In the genomic region with DNA sequence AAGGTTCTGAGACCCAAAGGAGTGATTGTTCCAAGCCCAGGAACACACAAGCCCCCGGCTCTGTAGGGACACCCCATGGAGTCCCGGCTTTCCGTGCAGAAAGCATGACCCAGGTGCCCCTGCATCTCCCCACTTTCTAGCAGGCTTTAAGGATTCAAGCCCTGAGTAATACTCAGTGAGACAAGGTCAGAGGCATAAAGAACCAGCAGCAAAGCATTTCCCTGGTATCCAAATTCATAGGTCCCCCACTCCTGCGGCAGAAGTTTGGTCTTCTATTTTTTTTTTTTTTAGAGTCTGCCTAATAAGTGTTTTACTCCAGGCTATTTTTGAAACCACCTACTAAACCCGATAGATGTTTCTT, we compare ENCODE assay signal across 13 cellular contexts. TPM values are rescaled to one million over a fixed set of nuclear protein-coding genes. Genes with fewer than 3 reads are reported as not detected.
DNase-seq lines count a peak whose midpoint lies in the region; ATAC-seq and TF ChIP-seq lines count a peak whose summit lies in the region.
"Had no signal": no experiment of that assay in that cellular context is flagged by ENCODE, and none has a peak within 500 bp of the region (broad histone marks: within the 10 kb centered on the region; RNA-seq: fewer than 3 reads in every experiment).

No MANE protein-coding gene starts in this region.

- H3K36me3 ChIP-seq in psoas muscle (ENCODE audit: insufficient read depth in 1 of 2, low read depth in 1 of 2), result no peaks in the 10 kb centered on the region

- no peaks in the 10 kb centered on the region for H3K27me3 ChIP-seq in AG04450 (ENCODE audit: control insufficient read depth, insufficient read depth, low read length)
- H3K27me3 ChIP-seq in psoas muscle (ENCODE audit: insufficient read depth in 3 of 3, low read length in 2 of 3), result no peaks in the 10 kb centered on the region

- H3K27ac ChIP-seq in AG04450 (ENCODE audit: low read depth, low read length) (no peak overlapping the region), psoas muscle (no peak overlapping the region)

- ATAC-seq in activated naive CD8-positive, alpha-beta T cell treated with anti-CD3 and anti-CD28 coated beads, Interleukin-2, amount 10 ng/mL, durations not matched to agents 7 days and 5 days (ENCODE audit: low read depth), result no peak
- peak; percentile 2 to 8 for ATAC-seq in left cardiac atrium
- ATAC-seq in psoas muscle, result no peak
- no peak for ATAC-seq in GM18511 (IDR thresholded peaks at IDR 0.05; ENCODE audit: unreplicated experiment)
- ATAC-seq: Panc1 had no signal

- H3K9me3 ChIP-seq in AG04450 (ENCODE audit: control insufficient read depth, insufficient read depth, low read length) (no peaks in the 10 kb centered on the region; the same call in 1 of the 2 replicates), psoas muscle (no peaks in the 10 kb centered on the region)

- no peaks in the 10 kb centered on the region for H3K27me3 Mint-ChIP-seq in activated naive CD8-positive, alpha-beta T cell treated with anti-CD3 and anti-CD28 coated beads, Interleukin-2, amount 10 ng/mL, durations not matched to agents 7 days and 5 days
- H3K27me3 Mint-ChIP-seq: activated B cell treated with CpG ODN at 0.5 μM for 24 hours had no signal

- H3K36me3 Mint-ChIP-seq in activated naive CD8-positive, alpha-beta T cell treated with anti-CD3 and anti-CD28 coated beads, Interleukin-2, amount 10 ng/mL, durations not matched to agents 7 days and 5 days, result peaks cover 8% of the 10 kb centered on the region

- peaks cover 31% of the 10 kb centered on the region for H3K4me1 Mint-ChIP-seq in activated naive CD8-positive, alpha-beta T cell treated with anti-CD3 and anti-CD28 coated beads, Interleukin-2, amount 10 ng/mL, durations not matched to agents 7 days and 5 days

- DNase-seq in AG04450 (ENCODE audit: low read depth, low spot score), result no peak
- DNase-seq in activated naive CD8-positive, alpha-beta T cell treated with anti-CD3 and anti-CD28 coated beads, Interleukin-2, amount 10 ng/mL, durations not matched to agents 7 days and 5 days, result no peak
- DNase-seq in left cardiac atrium, result no peak
- no peak for DNase-seq in psoas muscle
- DNase-seq in HEK293T (ENCODE audit: extremely low spot score), result no peak
- DNase-seq in OCI-M1 (lab: John Stamatoyannopoulos, UW), result no peak
- no peak for DNase-seq in middle frontal gyrus (ENCODE audit: extremely low spot score, low spot score)
- DNase-seq: activated B cell treated with CpG ODN at 0.5 μM for 24 hours, activated gamma-delta T cell, NCI-H2171 had no signal

- TF ChIP-seq CTCF in AG04450 (IDR thresholded peaks at IDR 0.05; ENCODE audit: low read depth, low read length) (no peak), psoas muscle (IDR thresholded peaks at IDR 0.05) (no peak)

- H3K4me1 ChIP-seq in psoas muscle, result peaks cover 55% of the 10 kb centered on the region

- peak overlapping the region; percentile 46; the same call in 1 of the 2 replicates for H3K4me3 ChIP-seq in AG04450 (ENCODE audit: low read depth, low read length)
- peak overlapping the region; percentile 12 for H3K4me3 ChIP-seq in psoas muscle

- intact Hi-C loops in left cardiac atrium (cut with DNase I), result no loop called here
- intact Hi-C loops in psoas muscle (cut with DNase I), result no loop called here

- 31 to 56% (median 53%) methylated on average over 5 of the region's 5 CpGs for WGBS in psoas muscle, 3 donors

- peak overlapping the region; percentile 16 for H3K27ac Mint-ChIP-seq in activated naive CD8-positive, alpha-beta T cell treated with anti-CD3 and anti-CD28 coated beads, Interleukin-2, amount 10 ng/mL, durations not matched to agents 7 days and 5 days
- H3K27ac Mint-ChIP-seq: activated B cell treated with CpG ODN at 0.5 μM for 24 hours had no signal

- POLR2A ChIA-PET in AG04450 (lab: Yijun Ruan, JAX), result no interaction called here
- POLR2A ChIA-PET in activated naive CD8-positive, alpha-beta T cell treated with anti-CD3 and anti-CD28 coated beads, Interleukin-2, amount 10 ng/mL, durations not matched to agents 7 days and 5 days (lab: Charles Lee), result no interaction called here
- POLR2A ChIA-PET in HEK293T (lab: Yijun Ruan, JAX), result no interaction called here

- no peaks in the 10 kb centered on the region for H3K9me3 Mint-ChIP-seq in activated naive CD8-positive, alpha-beta T cell treated with anti-CD3 and anti-CD28 coated beads, Interleukin-2, amount 10 ng/mL, durations not matched to agents 7 days and 5 days
- H3K9me3 Mint-ChIP-seq: activated B cell treated with CpG ODN at 0.5 μM for 24 hours, CD14-positive monocyte had no signal

- CTCF ChIA-PET in AG04450 (lab: Charles Lee) (interaction anchor here (0.7 kb wide), 1 partner anchor 675 kb away, joined by 3 read pairs; no protein-coding TSS in a partner anchor), HEK293T (lab: Yijun Ruan, JAX) (no interaction called here)

- H3K4me3 Mint-ChIP-seq in activated naive CD8-positive, alpha-beta T cell treated with anti-CD3 and anti-CD28 coated beads, Interleukin-2, amount 10 ng/mL, durations not matched to agents 7 days and 5 days, result peak overlapping the region; percentile 44
- H3K4me3 Mint-ChIP-seq: activated B cell treated with CpG ODN at 0.5 μM for 24 hours, CD14-positive monocyte had no signal

TF ChIP-seq in HEK293T, 16 proteins besides CTCF, POLR2A, EP300 and RAD21:
- TF ChIP-seq CTBP1 (IDR thresholded peaks at IDR 0.05; ENCODE audit: borderline replicate concordance) (no peak), BHLHE40 (IDR thresholded peaks at IDR 0.05; ENCODE audit: borderline replicate concordance) (no peak), FOXK2 (IDR thresholded peaks at IDR 0.05) (no peak), HDGF (IDR thresholded peaks at IDR 0.05; ENCODE audit: borderline replicate concordance) (no peak), FOXA1 (IDR thresholded peaks at IDR 0.05) (no peak), ELF4 (IDR thresholded peaks at IDR 0.05) (no peak), L3MBTL2 (conservative IDR thresholded peaks at IDR 0.05) (no peak), LEF1 (IDR thresholded peaks at IDR 0.05; ENCODE audit: borderline replicate concordance) (no peak), SP1 (IDR thresholded peaks at IDR 0.05) (no peak), FOXM1 (IDR thresholded peaks at IDR 0.05; ENCODE audit: borderline replicate concordance) (no peak), ZNF384 (IDR thresholded peaks at IDR 0.05) (no peak)
- TF ChIP-seq, protein P1, sequence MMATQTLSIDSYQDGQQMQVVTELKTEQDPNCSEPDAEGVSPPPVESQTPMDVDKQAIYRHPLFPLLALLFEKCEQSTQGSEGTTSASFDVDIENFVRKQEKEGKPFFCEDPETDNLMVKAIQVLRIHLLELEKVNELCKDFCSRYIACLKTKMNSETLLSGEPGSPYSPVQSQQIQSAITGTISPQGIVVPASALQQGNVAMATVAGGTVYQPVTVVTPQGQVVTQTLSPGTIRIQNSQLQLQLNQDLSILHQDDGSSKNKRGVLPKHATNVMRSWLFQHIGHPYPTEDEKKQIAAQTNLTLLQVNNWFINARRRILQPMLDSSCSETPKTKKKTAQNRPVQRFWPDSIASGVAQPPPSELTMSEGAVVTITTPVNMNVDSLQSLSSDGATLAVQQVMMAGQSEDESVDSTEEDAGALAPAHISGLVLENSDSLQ (IDR thresholded peaks at IDR 0.05), result no peak

RNA-seq across cellular contexts. Expression of a gene that starts 16.3 kb away (rescaled TPM):
- polyA plus RNA-seq in AG04450 (2011; rRNA removed) (3.9 and 5.5 TPM in 2 replicates), psoas muscle (10 to 100 TPM in 1 of 3 donors, 1 to 10 TPM in 2; 2.0 to 10.5 (median 3.2) TPM)
- 6.5 and 8.3 TPM in 2 replicates for polyA minus RNA-seq in AG04450 (2011; rRNA and poly(A)+ RNA removed)
- 10 to 100 TPM; 23.7 to 25.2 TPM for total RNA-seq in activated naive CD8-positive, alpha-beta T cell treated with anti-CD3 and anti-CD28 coated beads, Interleukin-2, amount 10 ng/mL, durations not matched to agents 7 days and 5 days
- total RNA-seq in left cardiac atrium (10 to 100 TPM; 14.0 to 22.6 TPM), psoas muscle (1 to 10 TPM; 7.8 to 9.9 (median 9.8) TPM)

RNA-seq across cellular contexts. Expression of a gene that starts 18.0 kb away (rescaled TPM):
- polyA plus RNA-seq in AG04450 (2011; rRNA removed) (30.9 TPM in 2 replicates), psoas muscle (10 to 100 TPM; 20.6 to 31.7 (median 23.6) TPM)
- 43.6 and 57.7 TPM in 2 replicates for polyA minus RNA-seq in AG04450 (2011; rRNA and poly(A)+ RNA removed)
- 10 to 100 TPM; 36.6 to 37.2 TPM for total RNA-seq in activated naive CD8-positive, alpha-beta T cell treated with anti-CD3 and anti-CD28 coated beads, Interleukin-2, amount 10 ng/mL, durations not matched to agents 7 days and 5 days
- total RNA-seq in left cardiac atrium (10 to 100 TPM; 33.8 to 51.1 TPM), psoas muscle (10 to 100 TPM; 29.0 to 66.4 (median 52.8) TPM)

Comparison
In these comparisons a context has a peak if more than half of its experiments do, and no peak if none do; other contexts are left out.
1. ATAC-seq: peak in left cardiac atrium (2 of 2); none in activated naive CD8-positive, alpha-beta T cell treated with anti-CD3 and anti-CD28 coated beads, Interleukin-2, amount 10 ng/mL, durations not matched to agents 7 days and 5 days (single experiment), psoas muscle (0 of 4) and GM18511 (single experiment).